ENCODE assay signal across 10 cellular contexts in genomic region chr13:101474419-101474957, GRCh38. TPM values are rescaled to one million over a fixed set of nuclear protein-coding genes. Genes with fewer than 3 reads are reported as not detected.
DNase-seq lines count a peak whose midpoint lies in the region; ATAC-seq and TF ChIP-seq lines count a peak whose summit lies in the region.
"Had no signal": no experiment of that assay in that cellular context is flagged by ENCODE, and none has a peak within 500 bp of the region (broad histone marks: within the 10 kb centered on the region; RNA-seq: fewer than 3 reads in every experiment).

No MANE protein-coding gene starts in this region.

- no peaks in the 10 kb centered on the region for H3K79me2 ChIP-seq in mesendoderm (ENCODE audit: control insufficient read depth, insufficient read depth, low read length)

- WGBS in mesendoderm (ENCODE audit: extremely low coverage, insufficient coverage, low lambda C conversion rate), result no CpG with 5 or more reads among the region's 2 CpGs

- H3K27ac ChIP-seq in cingulate gyrus (ENCODE audit: low read depth, low read length) (peak overlapping the region; percentile 21), mesendoderm (ENCODE audit: low read depth, low read length) (no peak overlapping the region)
- H3K27ac ChIP-seq: epithelial cell of prostate had no signal

- H2BK120ac ChIP-seq in mesendoderm (ENCODE audit: low read depth, low read length), result no peak overlapping the region

- no peak overlapping the region for H3K23ac ChIP-seq in mesendoderm (ENCODE audit: low read length)

- no peak for TF ChIP-seq CTCF in CD14-positive monocyte (IDR thresholded peaks at IDR 0.05)

- H3K4me3 ChIP-seq in mesendoderm (ENCODE audit: low read length), result no peak overlapping the region

- no peaks in the 10 kb centered on the region for H3K36me3 Mint-ChIP-seq in CD14-positive monocyte

- no peaks in the 10 kb centered on the region for H3K27me3 ChIP-seq in mesendoderm (ENCODE audit: insufficient read depth, low read length, poor library complexity)

- H2AK5ac ChIP-seq in mesendoderm (ENCODE audit: low read length), result no peak overlapping the region

- no peak overlapping the region for H4K8ac ChIP-seq in mesendoderm (ENCODE audit: low read depth, low read length)

- no peaks in the 10 kb centered on the region for H3K79me1 ChIP-seq in mesendoderm (ENCODE audit: low read length)

- no peak overlapping the region for H3K4me2 ChIP-seq in mesendoderm (ENCODE audit: low read length)

- peak; percentile 16 for DNase-seq in COR-L47 (lab: John Stamatoyannopoulos, UW)
- DNase-seq in NCI-H446 treated with DMSO at 0.1 percent for 48 hours (lab: John Stamatoyannopoulos, UW), result peak; percentile 50
- DNase-seq in mesendoderm, result peak; percentile 76
- DNase-seq in CD14-positive monocyte (ENCODE audit: low spot score), result no peak
- no peak for DNase-seq in stimulated activated CD4-positive, alpha-beta T cell treated with anti-CD3 and anti-CD28 coated beads, Interleukin-2, amount 100 ng/mL, for 24 hours
- DNase-seq: stimulated activated CD4-positive, alpha-beta T cell treated with anti-CD3 and anti-CD28 coated beads, Interleukin-4, amount 100 ng/mL, for 1 hour had no signal

- H4K5ac ChIP-seq in mesendoderm (ENCODE audit: low read length), result no peak overlapping the region

- H3K27me3 Mint-ChIP-seq in CD14-positive monocyte (ENCODE audit: low read depth in 3 of 3), result no peaks in the 10 kb centered on the region

- H3K18ac ChIP-seq in mesendoderm (ENCODE audit: low read length), result no peak overlapping the region

- H2BK5ac ChIP-seq in mesendoderm (ENCODE audit: low read length), result no peak overlapping the region

- H3K36me3 ChIP-seq in mesendoderm (ENCODE audit: control insufficient read depth, insufficient read depth, low read length), result no peaks in the 10 kb centered on the region

- H2BK15ac ChIP-seq in mesendoderm (replicated peaks; ENCODE audit: low read depth), result no peak overlapping the region

- peaks cover 0 to 4% (median 0%) of the 10 kb centered on the region in 7 donors for H3K9me3 Mint-ChIP-seq in CD14-positive monocyte

- no peak overlapping the region for H3K4ac ChIP-seq in mesendoderm (ENCODE audit: low read depth, low read length)

- H3K27ac Mint-ChIP-seq in CD14-positive monocyte, result no peak overlapping the region

- H3K9ac ChIP-seq in mesendoderm (ENCODE audit: low read length), result no peak overlapping the region

- no peak overlapping the region for H3K56ac ChIP-seq in mesendoderm (ENCODE audit: low read length)

- no peaks in the 10 kb centered on the region for H3K4me1 Mint-ChIP-seq in CD14-positive monocyte

- ATAC-seq in HG02623 (IDR thresholded peaks at IDR 0.05; ENCODE audit: unreplicated experiment) (no peak), GM21381 (IDR thresholded peaks at IDR 0.05; ENCODE audit: unreplicated experiment) (no peak)

- intact Hi-C loops in CD14-positive monocyte (cut with micrococcal nuclease), result no loop called here

- no peak overlapping the region for H3K4me3 Mint-ChIP-seq in CD14-positive monocyte

- H3K4me1 ChIP-seq in mesendoderm (ENCODE audit: control insufficient read depth, low read depth, low read length), result no peaks in the 10 kb centered on the region

RNA-seq across cellular contexts. Expression of gene ITGBL1, which starts 22.0 kb away (rescaled TPM):
- 0.01 TPM for polyA plus RNA-seq in mesendoderm (2013, experiment 1 of 2)
- not detected for polyA plus RNA-seq in mesendoderm (2013, experiment 2 of 2)
- polyA plus RNA-seq in CD14-positive monocyte, result not detected

RNA-seq across cellular contexts. Expression of gene NALCN, which starts 58.2 kb away (rescaled TPM):
- polyA plus RNA-seq in mesendoderm (2013, experiment 1 of 2), result 0.66 TPM
- polyA plus RNA-seq in mesendoderm (2013, experiment 2 of 2), result 0.69 TPM
- not detected for polyA plus RNA-seq in CD14-positive monocyte

Comparison
In these comparisons a context has a peak if more than half of its experiments do, and no peak if none do; other contexts are left out.
1. DNase-seq: peak in COR-L47 (single experiment), NCI-H446 treated with DMSO at 0.1 percent for 48 hours (single experiment) and mesendoderm (single experiment); none in CD14-positive monocyte (single experiment) and stimulated activated CD4-positive, alpha-beta T cell treated with anti-CD3 and anti-CD28 coated beads, Interleukin-2, amount 100 ng/mL, for 24 hours (0 of 2).